ENCODE assay signal across 8 cellular contexts in the genomic region with DNA sequence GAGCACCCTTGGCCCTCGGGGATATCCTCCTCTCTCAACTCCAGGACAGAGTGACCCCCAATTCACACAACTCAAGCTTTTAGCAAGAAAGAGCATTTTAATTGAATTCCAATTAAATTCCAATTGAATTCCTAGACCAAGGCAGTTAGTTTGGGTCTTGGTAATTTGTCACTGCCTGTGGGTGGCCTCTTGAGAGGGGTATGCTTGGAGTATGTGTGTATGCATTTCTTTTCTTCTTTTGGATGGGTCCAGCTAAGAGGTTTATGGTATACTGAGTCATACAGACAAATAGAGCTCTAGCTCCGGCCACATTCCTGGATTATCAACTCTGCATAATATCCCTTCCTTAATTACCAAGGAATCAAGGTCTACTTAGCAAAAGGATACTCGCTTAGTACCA.
"Had no signal": no experiment of that assay in that cellular context is flagged by ENCODE, and none has a peak within 500 bp of the region (broad histone marks: within the 10 kb centered on the region; RNA-seq: fewer than 3 reads in every experiment).

No MANE protein-coding gene starts in this region.

- H3K4me1 Mint-ChIP-seq: H9 had no signal

- H3K4me3 Mint-ChIP-seq: H9, HFFc6 had no signal

- DNase-seq: GM23248, GOT3, H7, H9, HCEC 1CT, HFFc6 had no signal

- H3K36me3 ChIP-seq: HAP-1 had no signal

- H3K9ac ChIP-seq: GM23248 had no signal

- H3K27ac ChIP-seq: GM23248 had no signal

- ATAC-seq: HCT116 had no signal

- H3K27ac Mint-ChIP-seq: H9, HFFc6 had no signal

- H2AFZ ChIP-seq: GM23248 had no signal

- H3K4me3 ChIP-seq: GM23248, HAP-1 had no signal

- H3K9me3 ChIP-seq: HAP-1 had no signal

- H3K4me1 ChIP-seq: HAP-1 had no signal
